8 cellular contexts compared by ENCODE assay signal in genomic region chr19:2475018-2475701, GRCh38. TPM values are rescaled to one million over a fixed set of nuclear protein-coding genes. Genes with fewer than 3 reads are reported as not detected.
DNase-seq lines count a peak whose midpoint lies in the region; ATAC-seq, FAIRE-seq and TF ChIP-seq lines count a peak whose summit lies in the region.

No MANE protein-coding gene starts in this region.

- FAIRE-seq in GM18507 (lab: Jason Lieb, UNC) (peak; percentile 70), GM12878 (lab: Jason Lieb, UNC) (no peak)

- no peaks in the 10 kb centered on the region for H3K27me3 ChIP-seq in GM12878 (replicated peaks in 1 of 2; ENCODE audit: control insufficient read depth in 2 of 2, insufficient read depth in 2 of 2, low read length in 1 of 2)
- peaks cover 54% of the 10 kb centered on the region for H3K27me3 ChIP-seq in iPS-20b (ENCODE audit: insufficient read depth, low read length)
- no peaks in the 10 kb centered on the region for H3K27me3 ChIP-seq in smooth muscle cell (ENCODE audit: low read depth)

- under 1% methylated on average over 45 of the region's 45 CpGs for WGBS in GM12878 (ENCODE audit: insufficient coverage, insufficient replicate concordance, low lambda C conversion rate, missing lambda C conversion rate)
- WGBS in smooth muscle cell (ENCODE audit: low lambda C conversion rate), result 2% methylated on average over 41 of the region's 45 CpGs

- ATAC-seq in HG03442 (IDR thresholded peaks at IDR 0.05; ENCODE audit: unreplicated experiment) (peak; percentile 1), GM12878 (peak; percentile 41), HG03139 (IDR thresholded peaks at IDR 0.05; ENCODE audit: unreplicated experiment) (no peak), HG02610 (IDR thresholded peaks at IDR 0.05; ENCODE audit: unreplicated experiment) (no peak)

- TF ChIP-seq RAD21 in GM12878 (IDR thresholded peaks at IDR 0.05; ENCODE audit: insufficient read depth, low read depth, low read length), result no peak

- peak overlapping the region; percentile 85 for H3K4me3 Mint-ChIP-seq in T-helper 2 cell treated with Interferon-gamma antibody and Interleukin-4, amounts not matched to agents 5 μg/mL and 100 μg/mL, for 36 hours

- H3K4me1 Mint-ChIP-seq in T-helper 2 cell treated with Interferon-gamma antibody and Interleukin-4, amounts not matched to agents 5 μg/mL and 100 μg/mL, for 36 hours (ENCODE audit: low read depth), result peaks cover 11% of the 10 kb centered on the region

- TF ChIP-seq POLR2A in GM12878 (IDR thresholded peaks at IDR 0.05; ENCODE audit: low read depth, low read length), result no peak

- TSS peak; percentile 79 for BruUV-seq in GM12878 (replicated peaks; lab: Mats Ljungman, UMichigan)

- H3K36me3 ChIP-seq in GM12878 (ENCODE audit: control insufficient read depth in 2 of 2, insufficient read depth in 2 of 2, low read length in 1 of 2) (peaks cover 2% of the 10 kb centered on the region in 2 experiments; a peak in 2 of 4 replicates), iPS-20b (ENCODE audit: insufficient read depth, low read depth, low read length) (no peaks in the 10 kb centered on the region), smooth muscle cell (ENCODE audit: low read depth) (no peaks in the 10 kb centered on the region)

- RAD21 ChIA-PET in GM12878 (lab: Charles Lee; ENCODE audit: unreplicated experiment), result interaction anchor here (0.9 to 6.5 kb wide), 23 partner anchors 12 to 306 kb away, joined by 3 to 221 read pairs (median 8); partner anchors contain the start of genes LMNB2 and TIMM13

- peak overlapping the region; percentile 99 for H3K4me2 ChIP-seq in GM12878 (ENCODE audit: control insufficient read depth, insufficient read depth)
- H3K4me2 ChIP-seq in smooth muscle cell, result peak overlapping the region; percentile 85

- 0 out of 6 replicates have a peak, but pooled peaks of 1 of the 3 experiments have one; percentile 6 for TF ChIP-seq CTCF in GM12878 (IDR thresholded peaks at IDR 0.05 in 2 of 3, conservative IDR thresholded peaks at IDR 0.05 in 1 of 3; ENCODE audit: control insufficient read depth in 2 of 3, extremely low read depth in 1 of 3, insufficient read depth in 1 of 3, low read depth in 3 of 3, low read length in 3 of 3)
- peak; percentile 2 for TF ChIP-seq CTCF in smooth muscle cell (IDR thresholded peaks at IDR 0.05; ENCODE audit: borderline replicate concordance, insufficient read depth, poor library complexity, severe bottlenecking)

- peak overlapping the region; percentile 51 for H2AFZ ChIP-seq in GM12878 (ENCODE audit: control insufficient read depth, low read depth, low read length)
- H2AFZ ChIP-seq in smooth muscle cell (ENCODE audit: low read depth), result no peak overlapping the region

- in situ Hi-C loops in GM12878 (cut with MboI), result no loop called here

- no peaks in the 10 kb centered on the region for H3K9me3 ChIP-seq in GM12878 (replicated peaks; ENCODE audit: control insufficient read depth, insufficient read depth, low read length)
- no peaks in the 10 kb centered on the region for H3K9me3 ChIP-seq in iPS-20b (ENCODE audit: insufficient read depth, low read depth, low read length)
- no peaks in the 10 kb centered on the region for H3K9me3 ChIP-seq in smooth muscle cell (replicated peaks; ENCODE audit: low read depth)

- CTCF ChIA-PET in GM12878 (lab: Yijun Ruan, JAX), result interaction anchor here (0.7 to 5.8 kb wide), 14 partner anchors 68 to 319 kb away, joined by 3 to 113 read pairs (median 7); no protein-coding TSS in a partner anchor

- peak overlapping the region; percentile 80 for H3K9ac ChIP-seq in GM12878 (ENCODE audit: control insufficient read depth, insufficient read depth, low read length)
- H3K9ac ChIP-seq in iPS-20b (ENCODE audit: low read depth, low read length), result no peak overlapping the region
- peak overlapping the region; percentile 80 for H3K9ac ChIP-seq in smooth muscle cell (ENCODE audit: low read depth)

- TF ChIP-seq EP300 in GM12878 (IDR thresholded peaks at IDR 0.05; ENCODE audit: borderline replicate concordance in 1 of 2, control insufficient read depth in 1 of 2, low read depth in 2 of 2, low read length in 2 of 2), result no peak

- H4K20me1 ChIP-seq in GM12878 (ENCODE audit: control insufficient read depth, insufficient read depth) (peaks cover 12% of the 10 kb centered on the region; the same call in 1 of the 2 replicates), smooth muscle cell (ENCODE audit: low read depth) (peaks cover 30% of the 10 kb centered on the region)

- no peak for DNase-seq in GM18507 (ENCODE audit: extremely low spot score, insufficient read length, low read depth)
- DNase-seq in T-helper 2 cell treated with Interferon-gamma antibody and Interleukin-4, amounts not matched to agents 5 μg/mL and 100 μg/mL, for 36 hours (ENCODE audit: low spot score), result peak; percentile 73
- no peak for DNase-seq in GM12878 (ENCODE audit: low read depth, low spot score)
- DNase-seq in smooth muscle cell (lab: John Stamatoyannopoulos, UW; ENCODE audit: unreplicated experiment), result no peak

- SMC1A ChIA-PET in GM12878 (lab: Charles Lee; ENCODE audit: uncharacterized antibody, unreplicated experiment), result interaction anchor here (0.6 to 10.5 kb wide), 18 partner anchors 13 to 161 kb away, joined by 3 to 143 read pairs (median 6); partner anchors contain the start of gene LMNB2

- H3K36me3 Mint-ChIP-seq in T-helper 2 cell treated with Interferon-gamma antibody and Interleukin-4, amounts not matched to agents 5 μg/mL and 100 μg/mL, for 36 hours (ENCODE audit: low read depth), result peaks cover 26% of the 10 kb centered on the region

- H3K27ac Mint-ChIP-seq in T-helper 2 cell treated with Interferon-gamma antibody and Interleukin-4, amounts not matched to agents 5 μg/mL and 100 μg/mL, for 36 hours, result peak overlapping the region; percentile 69

- H3K27me3 Mint-ChIP-seq in T-helper 2 cell treated with Interferon-gamma antibody and Interleukin-4, amounts not matched to agents 5 μg/mL and 100 μg/mL, for 36 hours (ENCODE audit: low read depth), result peaks cover 2% of the 10 kb centered on the region

- H3K4me1 ChIP-seq in GM12878 (ENCODE audit: control insufficient read depth, insufficient read depth, low read length) (peaks cover 11% of the 10 kb centered on the region), iPS-20b (ENCODE audit: insufficient read depth, low read length) (peaks cover 2% of the 10 kb centered on the region; the same call in 1 of the 2 replicates), smooth muscle cell (ENCODE audit: low read depth) (peaks cover 5% of the 10 kb centered on the region)

- intact Hi-C loops in GM12878 (cut with micrococcal nuclease; ENCODE audit: unreplicated experiment), result loop anchor here (1.0 kb wide), 1 partner anchor 104 kb away; no protein-coding TSS in a partner anchor

- H3K27ac ChIP-seq in GM12878 (ENCODE audit: control insufficient read depth, insufficient read depth) (peak overlapping the region; percentile 71), iPS-20b (ENCODE audit: low read length) (no peak overlapping the region), smooth muscle cell (ENCODE audit: low read depth) (peak overlapping the region; percentile 96)

- peak overlapping the region; percentile 82 for H3K4me3 ChIP-seq in GM12878
- peak overlapping the region; percentile 90 for H3K4me3 ChIP-seq in iPS-20b (ENCODE audit: low read length)
- peak overlapping the region; percentile 99 for H3K4me3 ChIP-seq in smooth muscle cell

- H3K9me3 Mint-ChIP-seq in T-helper 2 cell treated with Interferon-gamma antibody and Interleukin-4, amounts not matched to agents 5 μg/mL and 100 μg/mL, for 36 hours, result no peaks in the 10 kb centered on the region

- H3K79me2 ChIP-seq in GM12878 (ENCODE audit: control insufficient read depth, insufficient read depth, low read length) (peaks cover 44% of the 10 kb centered on the region), smooth muscle cell (ENCODE audit: low read depth) (peaks cover 26% of the 10 kb centered on the region)

- H3F3A ChIP-seq in smooth muscle cell (ENCODE audit: low read depth), result peaks cover 26% of the 10 kb centered on the region

- POLR2A ChIA-PET in GM12878 (lab: Charles Lee), result interaction anchor here (0.6 to 6.8 kb wide), 21 partner anchors 9 to 310 kb away, joined by 3 to 166 read pairs (median 6); partner anchors contain the start of genes LMNB2, LSM7, SPPL2B and THOP1

RNA-seq across cellular contexts. Expression of gene GADD45B, which starts 0.8 kb away (rescaled TPM):
- 313 and 319 TPM in 2 replicates for total RNA-seq in GM12878 (2013; cell fraction: nucleolus; rRNA removed)
- total RNA-seq in GM12878 (2014; rRNA removed) (89.5 and 97.3 TPM in 2 replicates), GM12878 (2014; rRNA removed; fragmentation: Illumina TruSeq; extraction: Trizol) (51.1 and 53.5 TPM in 2 replicates), GM12878 (2021) (101 and 104 TPM in 2 replicates), smooth muscle cell (252 and 326 TPM in 2 replicates)
- 59.9 TPM for polyA plus RNA-seq in GM12878 (2011; ENCODE audit: low read depth)
- polyA plus RNA-seq in GM12878 (2011; rRNA removed) (112 and 180 TPM in 2 replicates), GM12878 (2014; fragmentation: Illumina TruSeq; extraction: Trizol) (12.4 and 33.7 TPM in 2 replicates), GM12878 (2014; fragmentation: Nextera tagmentation; extraction: Ambion mirVana) (10 to 100 TPM in 1 of 2 experiments, 1 to 10 TPM in 1; 2.4 to 10.5 TPM), GM12878 (2014; rRNA removed) (150 and 165 TPM in 2 replicates), GM12878 (2016; fragmentation: Nextera tagmentation; extraction: Ambion mirVana) (100 to 1,000 TPM in 1 of 2 experiments, 10 to 100 TPM in 1; 92.7 to 106 TPM), smooth muscle cell (435 and 533 TPM in 2 replicates)
- polyA plus RNA-seq in GM12878 (2011; cell fraction: cytosol; rRNA removed), result 262 and 293 TPM in 2 replicates
- polyA plus RNA-seq in GM12878 (2011; cell fraction: nucleus; rRNA removed), result 355 and 391 TPM in 2 replicates
- polyA plus RNA-seq in GM12878 (2012), result 129 and 137 TPM in 2 replicates
- polyA minus RNA-seq in GM12878 (2011; rRNA and poly(A)+ RNA removed), result 93.1 and 170 TPM in 2 replicates
- polyA minus RNA-seq in GM12878 (2011; cell fraction: cytosol; rRNA and poly(A)+ RNA removed), result 64.0 and 71.2 TPM in 2 replicates
- 216 and 321 TPM in 2 replicates for polyA minus RNA-seq in GM12878 (2011; cell fraction: nucleus; rRNA and poly(A)+ RNA removed)

RNA-seq across cellular contexts. Expression of gene LMNB2, which starts 18.4 kb away (rescaled TPM):
- total RNA-seq in GM12878 (2013; cell fraction: nucleolus; rRNA removed), result 39.2 and 49.9 TPM in 2 replicates
- total RNA-seq in GM12878 (2014; rRNA removed), result 98.7 and 107 TPM in 2 replicates
- total RNA-seq in GM12878 (2014; rRNA removed; fragmentation: Illumina TruSeq; extraction: Trizol), result 63.4 and 66.4 TPM in 2 replicates
- total RNA-seq in GM12878 (2021), result 117 and 118 TPM in 2 replicates
- polyA plus RNA-seq in GM12878 (2011; ENCODE audit: low read depth), result 34.0 TPM
- polyA plus RNA-seq in GM12878 (2011; rRNA removed), result 62.9 and 98.1 TPM in 2 replicates
- 131 and 153 TPM in 2 replicates for polyA plus RNA-seq in GM12878 (2011; cell fraction: cytosol; rRNA removed)
- polyA plus RNA-seq in GM12878 (2011; cell fraction: nucleus; rRNA removed), result 89.5 and 121 TPM in 2 replicates
- 45.1 and 51.1 TPM in 2 replicates for polyA plus RNA-seq in GM12878 (2012)
- polyA plus RNA-seq in GM12878 (2014; fragmentation: Illumina TruSeq; extraction: Trizol), result 80.1 and 121 TPM in 2 replicates
- polyA plus RNA-seq in GM12878 (2014; fragmentation: Nextera tagmentation; extraction: Ambion mirVana), result 1 to 10 TPM in 1 of 2 experiments, under 1 TPM in 1; 0.61 to 1.9 TPM
- polyA plus RNA-seq in GM12878 (2014; rRNA removed), result 94.8 and 108 TPM in 2 replicates
- 10 to 100 TPM; 10.4 to 47.3 TPM for polyA plus RNA-seq in GM12878 (2016; fragmentation: Nextera tagmentation; extraction: Ambion mirVana)
- 61.8 and 93.7 TPM in 2 replicates for polyA minus RNA-seq in GM12878 (2011; rRNA and poly(A)+ RNA removed)
- polyA minus RNA-seq in GM12878 (2011; cell fraction: cytosol; rRNA and poly(A)+ RNA removed), result 29.2 and 34.9 TPM in 2 replicates
- polyA minus RNA-seq in GM12878 (2011; cell fraction: nucleus; rRNA and poly(A)+ RNA removed), result 14.7 and 19.8 TPM in 2 replicates
- 21.7 and 25.5 TPM in 2 replicates for total RNA-seq in smooth muscle cell
- polyA plus RNA-seq in smooth muscle cell, result 29.5 and 41.8 TPM in 2 replicates

RNA-seq across cellular contexts. Expression of gene TIMM13, which starts 47.8 kb away (rescaled TPM):
- 59.7 and 74.3 TPM in 2 replicates for total RNA-seq in GM12878 (2013; cell fraction: nucleolus; rRNA removed)
- total RNA-seq in GM12878 (2014; rRNA removed), result 69.5 and 80.8 TPM in 2 replicates
- 28.3 and 34.4 TPM in 2 replicates for total RNA-seq in GM12878 (2014; rRNA removed; fragmentation: Illumina TruSeq; extraction: Trizol)
- total RNA-seq in GM12878 (2021), result 151 and 160 TPM in 2 replicates
- 23.9 TPM for polyA plus RNA-seq in GM12878 (2011; ENCODE audit: low read depth)
- polyA plus RNA-seq in GM12878 (2011; rRNA removed), result 17.1 and 38.9 TPM in 2 replicates
- polyA plus RNA-seq in GM12878 (2011; cell fraction: cytosol; rRNA removed), result 74.2 and 137 TPM in 2 replicates
- polyA plus RNA-seq in GM12878 (2011; cell fraction: nucleus; rRNA removed), result 67.2 and 71.6 TPM in 2 replicates
- 48.0 and 50.4 TPM in 2 replicates for polyA plus RNA-seq in GM12878 (2012)
- polyA plus RNA-seq in GM12878 (2014; fragmentation: Illumina TruSeq; extraction: Trizol), result 1.6 and 9.9 TPM in 2 replicates
- 10 to 100 TPM; 17.9 to 46.3 TPM for polyA plus RNA-seq in GM12878 (2014; fragmentation: Nextera tagmentation; extraction: Ambion mirVana)
- 82.1 and 111 TPM in 2 replicates for polyA plus RNA-seq in GM12878 (2014; rRNA removed)
- polyA plus RNA-seq in GM12878 (2016; fragmentation: Nextera tagmentation; extraction: Ambion mirVana), result 100 to 1,000 TPM; 200 to 205 TPM
- 5.5 and 23.9 TPM in 2 replicates for polyA minus RNA-seq in GM12878 (2011; rRNA and poly(A)+ RNA removed)
- 18.7 and 24.1 TPM in 2 replicates for polyA minus RNA-seq in GM12878 (2011; cell fraction: cytosol; rRNA and poly(A)+ RNA removed)
- 9.9 and 18.2 TPM in 2 replicates for polyA minus RNA-seq in GM12878 (2011; cell fraction: nucleus; rRNA and poly(A)+ RNA removed)
- total RNA-seq in smooth muscle cell, result 14.1 and 20.0 TPM in 2 replicates
- polyA plus RNA-seq in smooth muscle cell, result 107 and 119 TPM in 2 replicates

Comparison
In these comparisons a context has a peak if more than half of its experiments do, and no peak if none do; other contexts are left out.
1. ATAC-seq: peak in HG03442 (single experiment) and GM12878 (single experiment); none in HG03139 (single experiment) and HG02610 (single experiment).
2. Peak in every context shown above with its lines, with median percentiles within 50 percentile points of each other: H3K4me3 ChIP-seq.